Comparison of ENCODE assay signal across 1 cellular context in the genomic region with DNA sequence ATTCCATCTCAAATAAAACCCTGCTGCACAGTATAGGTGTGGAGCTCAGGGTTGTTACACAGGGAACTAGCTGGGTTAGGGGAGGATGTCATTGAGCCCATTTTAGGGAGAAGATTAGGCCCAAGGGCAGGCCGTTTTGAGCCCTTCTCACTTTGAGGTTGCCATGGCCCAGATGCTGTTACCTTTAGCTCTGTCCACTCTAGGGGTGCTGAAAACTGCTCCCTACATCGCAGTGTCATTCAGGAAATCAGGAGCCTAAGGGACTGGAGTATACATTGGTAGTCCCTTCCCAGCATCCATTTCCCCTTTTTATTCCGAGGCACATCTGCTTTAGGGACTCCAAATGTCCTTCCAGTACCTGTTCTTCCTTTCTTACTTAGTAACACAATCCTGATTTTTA.
TF ChIP-seq lines count a peak whose summit lies in the region.

No MANE protein-coding gene starts in this region.

TF ChIP-seq in HCT116, 20 proteins besides CTCF, POLR2A, EP300 and RAD21 (continued from another document):
- TF ChIP-seq, protein P1, sequence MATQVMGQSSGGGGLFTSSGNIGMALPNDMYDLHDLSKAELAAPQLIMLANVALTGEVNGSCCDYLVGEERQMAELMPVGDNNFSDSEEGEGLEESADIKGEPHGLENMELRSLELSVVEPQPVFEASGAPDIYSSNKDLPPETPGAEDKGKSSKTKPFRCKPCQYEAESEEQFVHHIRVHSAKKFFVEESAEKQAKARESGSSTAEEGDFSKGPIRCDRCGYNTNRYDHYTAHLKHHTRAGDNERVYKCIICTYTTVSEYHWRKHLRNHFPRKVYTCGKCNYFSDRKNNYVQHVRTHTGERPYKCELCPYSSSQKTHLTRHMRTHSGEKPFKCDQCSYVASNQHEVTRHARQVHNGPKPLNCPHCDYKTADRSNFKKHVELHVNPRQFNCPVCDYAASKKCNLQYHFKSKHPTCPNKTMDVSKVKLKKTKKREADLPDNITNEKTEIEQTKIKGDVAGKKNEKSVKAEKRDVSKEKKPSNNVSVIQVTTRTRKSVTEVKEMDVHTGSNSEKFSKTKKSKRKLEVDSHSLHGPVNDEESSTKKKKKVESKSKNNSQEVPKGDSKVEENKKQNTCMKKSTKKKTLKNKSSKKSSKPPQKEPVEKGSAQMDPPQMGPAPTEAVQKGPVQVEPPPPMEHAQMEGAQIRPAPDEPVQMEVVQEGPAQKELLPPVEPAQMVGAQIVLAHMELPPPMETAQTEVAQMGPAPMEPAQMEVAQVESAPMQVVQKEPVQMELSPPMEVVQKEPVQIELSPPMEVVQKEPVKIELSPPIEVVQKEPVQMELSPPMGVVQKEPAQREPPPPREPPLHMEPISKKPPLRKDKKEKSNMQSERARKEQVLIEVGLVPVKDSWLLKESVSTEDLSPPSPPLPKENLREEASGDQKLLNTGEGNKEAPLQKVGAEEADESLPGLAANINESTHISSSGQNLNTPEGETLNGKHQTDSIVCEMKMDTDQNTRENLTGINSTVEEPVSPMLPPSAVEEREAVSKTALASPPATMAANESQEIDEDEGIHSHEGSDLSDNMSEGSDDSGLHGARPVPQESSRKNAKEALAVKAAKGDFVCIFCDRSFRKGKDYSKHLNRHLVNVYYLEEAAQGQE (IDR thresholded peaks at IDR 0.05; ENCODE audit: low read depth), result peak; percentile 69
